In genomic region chr11:125978778-125979378, GRCh38 we compare ENCODE assay signal across 16 cellular contexts. TPM values are rescaled to one million over a fixed set of nuclear protein-coding genes. Genes with fewer than 3 reads are reported as not detected.
DNase-seq lines count a peak whose midpoint lies in the region; ATAC-seq and TF ChIP-seq lines count a peak whose summit lies in the region.
"Had no signal": no experiment of that assay in that cellular context is flagged by ENCODE, and none has a peak within 500 bp of the region (broad histone marks: within the 10 kb centered on the region; RNA-seq: fewer than 3 reads in every experiment).

No MANE protein-coding gene starts in this region.

- H3K4me3 ChIP-seq in HEK293 (ENCODE audit: low read depth, low read length) = no peak overlapping the region
- no peak overlapping the region for H3K4me3 ChIP-seq in rectal smooth muscle tissue (ENCODE audit: low read length)
- H3K4me3 ChIP-seq: A549 had no signal

- H3K4me1 ChIP-seq in HEK293 (ENCODE audit: control insufficient read depth, insufficient read depth, low read length) (no peaks in the 10 kb centered on the region), rectal smooth muscle tissue (ENCODE audit: control insufficient read depth, insufficient read depth, low read length) (no peaks in the 10 kb centered on the region)

- ATAC-seq in left lobe of liver (peak; percentile 61), HG03280 (IDR thresholded peaks at IDR 0.05; ENCODE audit: unreplicated experiment) (no peak)
- ATAC-seq: A549; CD8-positive, alpha-beta T cell had no signal

- in situ Hi-C loops in Caki2 (cut with HindIII; ENCODE audit: low pct_unique_long_range_greater_than_20kb, low sequenced_read_pairs) = no loop called here
- in situ Hi-C loops in ACHN (cut with HindIII; ENCODE audit: low pct_ligation_motif_present, low pct_unique_long_range_greater_than_20kb, low sequenced_read_pairs) = no loop called here

- peaks cover 0 to 35% of the 10 kb centered on the region in 2 experiments; a peak in 2 of 3 replicates for H3K36me3 ChIP-seq in HEK293 (ENCODE audit: control insufficient read depth in 2 of 2, insufficient read depth in 1 of 2, low read length in 2 of 2)
- peaks cover 4% of the 10 kb centered on the region for H3K36me3 ChIP-seq in rectal smooth muscle tissue (ENCODE audit: control insufficient read depth, insufficient read depth, low read length)

- H3K9me3 ChIP-seq in HEK293 (ENCODE audit: control insufficient read depth, insufficient read depth, low read depth, low read length) = no peaks in the 10 kb centered on the region
- H3K9me3 ChIP-seq: A549 had no signal

- TF ChIP-seq CTCF in HEK293 (tag by site-specific recombination; IDR thresholded peaks at IDR 0.05) = no peak

- no peak overlapping the region for H3K9ac ChIP-seq in rectal smooth muscle tissue (ENCODE audit: low read length)

- DNase-seq in Caki2 (ENCODE audit: low read depth) = peak; percentile 0
- no peak for DNase-seq in left lobe of liver (ENCODE audit: low spot score)
- no peak for DNase-seq in HUDEP-2 (lab: John Stamatoyannopoulos, UW; ENCODE audit: unreplicated experiment in 76 of 76)
- no peak for DNase-seq in ACHN
- DNase-seq: CD8-positive, alpha-beta T cell; COR-L47; DMS53; GF-D8; HCEC 1CT; IMR-90 had no signal

- H3K27ac ChIP-seq in HEK293 (ENCODE audit: extremely low read depth, low read depth, low read length) (no peak overlapping the region), rectal smooth muscle tissue (ENCODE audit: low read depth, low read length) (peak overlapping the region; percentile 41)
- H3K27ac ChIP-seq: A549, HL-60 had no signal

- no peaks in the 10 kb centered on the region for H3K27me3 ChIP-seq in rectal smooth muscle tissue (ENCODE audit: control insufficient read depth, insufficient read depth, low read length)

- CTCF ChIA-PET in HEK293 (lab: Yijun Ruan, JAX) = no interaction called here

- POLR2A ChIA-PET in HEK293 (lab: Yijun Ruan, JAX) = no interaction called here

TF ChIP-seq in HEK293, 187 proteins besides CTCF, POLR2A, EP300 and RAD21:
- 0 out of 2 replicates have a peak, but pooled peaks have one; percentile 21 for TF ChIP-seq PRDM6 (tag by site-specific recombination; IDR thresholded peaks at IDR 0.05)
- TF ChIP-seq ZNF624 (tag by site-specific recombination; IDR thresholded peaks at IDR 0.05) = no peak
- TF ChIP-seq BCL11A (tag by site-specific recombination; IDR thresholded peaks at IDR 0.05; ENCODE audit: low read depth) = no peak
- TF ChIP-seq, protein P1, sequence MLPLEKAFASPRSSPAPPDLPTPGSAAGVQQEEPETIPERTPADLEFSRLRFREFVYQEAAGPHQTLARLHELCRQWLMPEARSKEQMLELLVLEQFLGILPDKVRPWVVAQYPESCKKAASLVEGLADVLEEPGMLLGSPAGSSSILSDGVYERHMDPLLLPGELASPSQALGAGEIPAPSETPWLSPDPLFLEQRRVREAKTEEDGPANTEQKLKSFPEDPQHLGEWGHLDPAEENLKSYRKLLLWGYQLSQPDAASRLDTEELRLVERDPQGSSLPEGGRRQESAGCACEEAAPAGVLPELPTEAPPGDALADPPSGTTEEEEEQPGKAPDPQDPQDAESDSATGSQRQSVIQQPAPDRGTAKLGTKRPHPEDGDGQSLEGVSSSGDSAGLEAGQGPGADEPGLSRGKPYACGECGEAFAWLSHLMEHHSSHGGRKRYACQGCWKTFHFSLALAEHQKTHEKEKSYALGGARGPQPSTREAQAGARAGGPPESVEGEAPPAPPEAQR (tag by site-specific recombination; IDR thresholded peaks at IDR 0.05) = no peak
- TF ChIP-seq ZNF521 (tag by site-specific recombination; IDR thresholded peaks at IDR 0.05) = no peak
- TF ChIP-seq SETDB1 (IDR thresholded peaks at IDR 0.05; ENCODE audit: insufficient read length, low read length) = no peak
TF ChIP-seq in HEK293: peak in this region for 1.

RNA-seq across cellular contexts. Expression of gene VSIG10L2, which starts 33.0 kb away (rescaled TPM):
- not detected in 2 replicates for total RNA-seq in Caki2 (2014; rRNA removed; shearing (Covaris generic); ENCODE audit: low replicate concordance)
- not detected for total RNA-seq in left lobe of liver
- total RNA-seq: CD8-positive, alpha-beta T cell; H4 had no signal
